In genomic region chr6:55726144-55726543, GRCh38 we compare ENCODE assay signal across 1 cellular context.
TF ChIP-seq lines count a peak whose summit lies in the region.

No MANE protein-coding gene starts in this region.

TF ChIP-seq in IMR-90, 13 proteins besides CTCF, POLR2A, EP300 and RAD21 (continued from another document):
- no peak for TF ChIP-seq ELK1 (IDR thresholded peaks at IDR 0.05; ENCODE audit: borderline replicate concordance, low read depth, low read length)
- TF ChIP-seq RCOR1 (IDR thresholded peaks at IDR 0.05; ENCODE audit: insufficient replicate concordance, low read length), result no peak
